Comparison of ENCODE assay signal across 17 cellular contexts in genomic region chr1:156172696-156173470, GRCh38. TPM values are rescaled to one million over a fixed set of nuclear protein-coding genes. Genes with fewer than 3 reads are reported as not detected.
A peak's percentile ranks its signal among the peaks of the same experiment; 100 is the strongest.
DNase-seq lines count a peak whose midpoint lies in the region; ATAC-seq and TF ChIP-seq lines count a peak whose summit lies in the region.
"Had no signal": no experiment of that assay in that cellular context is flagged by ENCODE, and none has a peak within 500 bp of the region (broad histone marks: within the 10 kb centered on the region; RNA-seq: fewer than 3 reads in every experiment).

No MANE protein-coding gene starts in this region.

- H3K36me3 Mint-ChIP-seq in activated T-cell treated with anti-CD3 and anti-CD28 coated beads, Interleukin-2, amount 50 U/mL, for 24 hours (ENCODE audit: low read depth) = peaks cover 60% of the 10 kb centered on the region
- no peaks in the 10 kb centered on the region for H3K36me3 Mint-ChIP-seq in HFFc6 (ENCODE audit: low read depth)
- H3K36me3 Mint-ChIP-seq in activated T-helper 2 cell treated with anti-CD3 and anti-CD28 coated beads, Interferon-gamma antibody, Interleukin-2, Interleukin-4, amounts not matched to agents 10 μg/mL and 5 μg/mL and 100 μg/mL, durations not matched to agents 14 hours and 24 hours and 36 hours (ENCODE audit: low read depth) = peaks cover 62% of the 10 kb centered on the region
- H3K36me3 Mint-ChIP-seq in stimulated activated effector memory CD8-positive, alpha-beta T cell treated with anti-CD3 and anti-CD28 coated beads, Interleukin-12 subunit alpha, Interleukin-12 subunit beta, amount 100 ng/mL, for 72 hours = peaks cover 82% of the 10 kb centered on the region

- intact Hi-C loops in activated T-helper 2 cell treated with anti-CD3 and anti-CD28 coated beads, Interferon-gamma antibody, Interleukin-2, Interleukin-4, amounts not matched to agents 10 μg/mL and 5 μg/mL and 100 μg/mL, durations not matched to agents 14 hours and 24 hours and 36 hours (cut with micrococcal nuclease) = no loop called here

- peaks cover 2% of the 10 kb centered on the region for H3K27me3 Mint-ChIP-seq in activated T-cell treated with anti-CD3 and anti-CD28 coated beads, Interleukin-2, amount 50 U/mL, for 24 hours
- H3K27me3 Mint-ChIP-seq in HFFc6 (ENCODE audit: insufficient read depth) = peaks cover 6% of the 10 kb centered on the region
- H3K27me3 Mint-ChIP-seq in activated T-helper 2 cell treated with anti-CD3 and anti-CD28 coated beads, Interferon-gamma antibody, Interleukin-2, Interleukin-4, amounts not matched to agents 10 μg/mL and 5 μg/mL and 100 μg/mL, durations not matched to agents 14 hours and 24 hours and 36 hours (ENCODE audit: low read depth) = no peaks in the 10 kb centered on the region
- H3K27me3 Mint-ChIP-seq: activated CD4-positive, alpha-beta T cell treated with anti-CD3 and anti-CD28 coated beads, Interleukin-2, amount 10 ng/mL, durations not matched to agents 24 days and 14 days had no signal

- peak; percentile 45 for TF ChIP-seq CTCF in HFFc6 (IDR thresholded peaks at IDR 0.05)

- peak overlapping the region; percentile 51 for H3K27ac Mint-ChIP-seq in activated T-cell treated with anti-CD3 and anti-CD28 coated beads, Interleukin-2, amount 50 U/mL, for 24 hours
- no peak overlapping the region for H3K27ac Mint-ChIP-seq in HFFc6
- peak overlapping the region; percentile 14 for H3K27ac Mint-ChIP-seq in activated T-helper 2 cell treated with anti-CD3 and anti-CD28 coated beads, Interferon-gamma antibody, Interleukin-2, Interleukin-4, amounts not matched to agents 10 μg/mL and 5 μg/mL and 100 μg/mL, durations not matched to agents 14 hours and 24 hours and 36 hours
- H3K27ac Mint-ChIP-seq in stimulated activated effector memory CD8-positive, alpha-beta T cell treated with anti-CD3 and anti-CD28 coated beads, Interleukin-12 subunit alpha, Interleukin-12 subunit beta, amount 100 ng/mL, for 72 hours = peak overlapping the region; percentile 75

- no peaks in the 10 kb centered on the region for H3K9me3 Mint-ChIP-seq in activated T-cell treated with anti-CD3 and anti-CD28 coated beads, Interleukin-2, amount 50 U/mL, for 24 hours
- H3K9me3 Mint-ChIP-seq in HFFc6 = no peaks in the 10 kb centered on the region
- no peaks in the 10 kb centered on the region for H3K9me3 Mint-ChIP-seq in activated T-helper 2 cell treated with anti-CD3 and anti-CD28 coated beads, Interferon-gamma antibody, Interleukin-2, Interleukin-4, amounts not matched to agents 10 μg/mL and 5 μg/mL and 100 μg/mL, durations not matched to agents 14 hours and 24 hours and 36 hours
- no peaks in the 10 kb centered on the region for H3K9me3 Mint-ChIP-seq in stimulated activated effector memory CD8-positive, alpha-beta T cell treated with anti-CD3 and anti-CD28 coated beads, Interleukin-12 subunit alpha, Interleukin-12 subunit beta, amount 100 ng/mL, for 72 hours
- H3K9me3 Mint-ChIP-seq: activated CD4-positive, alpha-beta T cell treated with anti-CD3 and anti-CD28 coated beads, Interleukin-2, amount 10 ng/mL, durations not matched to agents 24 days and 14 days; activated T-cell treated with anti-CD3 and anti-CD28 coated beads, Interleukin-2, amount 50 U/mL, for 4 hours had no signal

- no peak overlapping the region for H3K4me3 Mint-ChIP-seq in activated T-cell treated with anti-CD3 and anti-CD28 coated beads, Interleukin-2, amount 50 U/mL, for 24 hours
- H3K4me3 Mint-ChIP-seq in HFFc6 = no peak overlapping the region
- no peak overlapping the region for H3K4me3 Mint-ChIP-seq in activated T-helper 2 cell treated with anti-CD3 and anti-CD28 coated beads, Interferon-gamma antibody, Interleukin-2, Interleukin-4, amounts not matched to agents 10 μg/mL and 5 μg/mL and 100 μg/mL, durations not matched to agents 14 hours and 24 hours and 36 hours (ENCODE audit: low read depth)
- no peak overlapping the region for H3K4me3 Mint-ChIP-seq in stimulated activated effector memory CD8-positive, alpha-beta T cell treated with anti-CD3 and anti-CD28 coated beads, Interleukin-12 subunit alpha, Interleukin-12 subunit beta, amount 100 ng/mL, for 72 hours
- H3K4me3 Mint-ChIP-seq: activated CD4-positive, alpha-beta T cell treated with anti-CD3 and anti-CD28 coated beads, Interleukin-2, amount 10 ng/mL, durations not matched to agents 24 days and 14 days; activated T-cell treated with anti-CD3 and anti-CD28 coated beads, Interleukin-2, amount 50 U/mL, for 4 hours had no signal

- H3K4me1 Mint-ChIP-seq in activated T-cell treated with anti-CD3 and anti-CD28 coated beads, Interleukin-2, amount 50 U/mL, for 24 hours (ENCODE audit: low read depth) = peaks cover 12% of the 10 kb centered on the region
- H3K4me1 Mint-ChIP-seq in HFFc6 (ENCODE audit: low read depth) = no peaks in the 10 kb centered on the region
- peaks cover 13% of the 10 kb centered on the region for H3K4me1 Mint-ChIP-seq in activated T-helper 2 cell treated with anti-CD3 and anti-CD28 coated beads, Interferon-gamma antibody, Interleukin-2, Interleukin-4, amounts not matched to agents 10 μg/mL and 5 μg/mL and 100 μg/mL, durations not matched to agents 14 hours and 24 hours and 36 hours (ENCODE audit: low read depth)
- peaks cover 13% of the 10 kb centered on the region for H3K4me1 Mint-ChIP-seq in stimulated activated effector memory CD8-positive, alpha-beta T cell treated with anti-CD3 and anti-CD28 coated beads, Interleukin-12 subunit alpha, Interleukin-12 subunit beta, amount 100 ng/mL, for 72 hours

- DNase-seq in activated T-cell treated with anti-CD3 and anti-CD28 coated beads, Interleukin-2, amount 50 U/mL, for 24 hours = no peak
- no peak for DNase-seq in activated T-cell treated with anti-CD3 and anti-CD28 coated beads, Interleukin-2, amount 50 U/mL, for 1 hour
- DNase-seq in HFFc6 (no peak), T-helper 9 cell (no peak)
- DNase-seq in activated T-helper 2 cell treated with anti-CD3 and anti-CD28 coated beads, Interferon-gamma antibody, Interleukin-2, Interleukin-4, amounts not matched to agents 10 μg/mL and 5 μg/mL and 100 μg/mL, durations not matched to agents 14 hours and 24 hours and 36 hours (ENCODE audit: low spot score) = no peak
- no peak for DNase-seq in stimulated activated effector memory CD8-positive, alpha-beta T cell treated with anti-CD3 and anti-CD28 coated beads, Interleukin-12 subunit alpha, Interleukin-12 subunit beta, amount 100 ng/mL, for 72 hours (ENCODE audit: low spot score in 2 of 2)
- DNase-seq: activated CD4-positive, alpha-beta T cell treated with anti-CD3 and anti-CD28 coated beads, Interleukin-2, amount 10 ng/mL, durations not matched to agents 24 days and 14 days; activated T-cell treated with anti-CD3 and anti-CD28 coated beads, Interleukin-2, amount 50 U/mL, for 4 hours; COR-L47; effector memory CD4-positive, alpha-beta T cell; hippocampal formation; Kasumi-1; left cardiac atrium; NCI-H1417; Right ventricle myocardium superior had no signal

- ATAC-seq in stimulated activated effector memory CD8-positive, alpha-beta T cell treated with anti-CD3 and anti-CD28 coated beads, Interleukin-12 subunit alpha, Interleukin-12 subunit beta, amount 100 ng/mL, for 72 hours = no peak
- ATAC-seq in HG03175 (IDR thresholded peaks at IDR 0.05; ENCODE audit: unreplicated experiment) (no peak), HG03469 (IDR thresholded peaks at IDR 0.05; ENCODE audit: unreplicated experiment) (no peak)
- ATAC-seq: activated T-cell treated with anti-CD3 and anti-CD28 coated beads, Interleukin-2, amount 50 U/mL, for 4 hours; left cardiac atrium had no signal

RNA-seq across cellular contexts. Expression of gene SEMA4A, which starts 19.5 kb away (rescaled TPM):
- total RNA-seq in HFFc6 (2021; fragmentation: NEBNext Ultra II Directional; extraction: Animal tissue kit (Norgen Biotek cat#: 25700)) = 1 to 10 TPM in 2 of 6 experiments, under 1 TPM in 4; 0.71 to 1.1 (median 0.83) TPM
- 128 and 132 TPM in 2 replicates for total RNA-seq in activated T-helper 2 cell treated with anti-CD3 and anti-CD28 coated beads, Interferon-gamma antibody, Interleukin-2, Interleukin-4, amounts not matched to agents 10 μg/mL and 5 μg/mL and 100 μg/mL, durations not matched to agents 14 hours and 24 hours and 36 hours

RNA-seq across cellular contexts. Expression of gene SLC25A44, which starts 21.0 kb away (rescaled TPM):
- 10 to 100 TPM; 19.6 to 25.2 (median 23.4) TPM for total RNA-seq in HFFc6 (2021; fragmentation: NEBNext Ultra II Directional; extraction: Animal tissue kit (Norgen Biotek cat#: 25700))
- total RNA-seq in activated T-helper 2 cell treated with anti-CD3 and anti-CD28 coated beads, Interferon-gamma antibody, Interleukin-2, Interleukin-4, amounts not matched to agents 10 μg/mL and 5 μg/mL and 100 μg/mL, durations not matched to agents 14 hours and 24 hours and 36 hours = 62.6 and 63.7 TPM in 2 replicates

RNA-seq across cellular contexts. Expression of gene PMF1, which starts 39.9 kb away (rescaled TPM):
- 10 to 100 TPM; 32.7 to 41.0 (median 39.5) TPM for total RNA-seq in HFFc6 (2021; fragmentation: NEBNext Ultra II Directional; extraction: Animal tissue kit (Norgen Biotek cat#: 25700))
- 115 and 117 TPM in 2 replicates for total RNA-seq in activated T-helper 2 cell treated with anti-CD3 and anti-CD28 coated beads, Interferon-gamma antibody, Interleukin-2, Interleukin-4, amounts not matched to agents 10 μg/mL and 5 μg/mL and 100 μg/mL, durations not matched to agents 14 hours and 24 hours and 36 hours

RNA-seq across cellular contexts. Expression of gene LMNA, which starts 58.4 kb away (rescaled TPM):
- 1,000 to 10,000 TPM; 1,238 to 1,664 (median 1,535) TPM for total RNA-seq in HFFc6 (2021; fragmentation: NEBNext Ultra II Directional; extraction: Animal tissue kit (Norgen Biotek cat#: 25700))
- total RNA-seq in activated T-helper 2 cell treated with anti-CD3 and anti-CD28 coated beads, Interferon-gamma antibody, Interleukin-2, Interleukin-4, amounts not matched to agents 10 μg/mL and 5 μg/mL and 100 μg/mL, durations not matched to agents 14 hours and 24 hours and 36 hours = 246 and 247 TPM in 2 replicates

Comparison
In these comparisons a context has a peak if more than half of its experiments do, and no peak if none do; other contexts are left out.
1. RNA of gene SEMA4A, which starts 19.5 kb away (total RNA-seq): 128 to 132 TPM in activated T-helper 2 cell treated with anti-CD3 and anti-CD28 coated beads, Interferon-gamma antibody, Interleukin-2, Interleukin-4, amounts not matched to agents 10 μg/mL and 5 μg/mL and 100 μg/mL, durations not matched to agents 14 hours and 24 hours and 36 hours; 0.71 to 1.1 TPM in HFFc6; every median in the first group is over 10 times any median in the second.